23 cellular contexts compared by ENCODE assay signal in genomic region chr7:29639887-29640600, GRCh38.
DNase-seq lines count a peak whose midpoint lies in the region; ATAC-seq, FAIRE-seq and TF ChIP-seq lines count a peak whose summit lies in the region.
"Had no signal": no experiment of that assay in that cellular context is flagged by ENCODE, and none has a peak within 500 bp of the region (broad histone marks: within the 10 kb centered on the region; RNA-seq: fewer than 3 reads in every experiment).

No MANE protein-coding gene starts in this region.

- H3K4me3 ChIP-seq in epithelial cell of esophagus (ENCODE audit: low read length), result no peak overlapping the region
- H3K4me3 ChIP-seq: A549, esophagus squamous epithelium, SK-N-MC, stomach, uterus had no signal

- TF ChIP-seq CTCF in epithelial cell of esophagus (IDR thresholded peaks at IDR 0.05; ENCODE audit: insufficient read depth, low read depth, low read length, missing control alignments), result no peak

- FAIRE-seq in GM12892 (lab: Jason Lieb, UNC), result no peak
- FAIRE-seq: A549, H1, TTC549 had no signal

- DNase-seq in COR-L47 (lab: John Stamatoyannopoulos, UW) (peak; percentile 83), NCI-H1092 treated with DMSO at 0.1 percent for 48 hours (lab: John Stamatoyannopoulos, UW) (peak; percentile 47), NCI-H345 treated with DMSO at 0.1 percent for 48 hours (lab: John Stamatoyannopoulos, UW; ENCODE audit: unreplicated experiment) (peak; percentile 70), epithelial cell of esophagus (ENCODE audit: low read depth) (peak; percentile 19), NCI-H446 (lab: John Stamatoyannopoulos, UW) (no peak), GM12892 (ENCODE audit: insufficient read length) (no peak)
- DNase-seq: activated CD4-positive, alpha-beta T cell treated with anti-CD3 and anti-CD28 coated beads, Interleukin-2, amount 50 U/mL, for 1 hour; activated naive CD4-positive, alpha-beta T cell treated with anti-CD3 and anti-CD28 coated beads, Interleukin-2, amount 50 U/mL, for 16 hours; activated T-cell treated with anti-CD3 and anti-CD28 coated beads for 4 hours; dermis blood vessel endothelial cell; esophagus squamous epithelium; kidney glomerular epithelial cell; midbrain; NCI-H2227 treated with DMSO at 0.1 percent for 48 hours; retina; uterus had no signal

- no peak for ATAC-seq in HG03354 (IDR thresholded peaks at IDR 0.05; ENCODE audit: poor library complexity, severe bottlenecking, unreplicated experiment)
- ATAC-seq in HG02763 (IDR thresholded peaks at IDR 0.05; ENCODE audit: unreplicated experiment), result no peak
- ATAC-seq: A549 had no signal

- TF ChIP-seq POLR2A in GM12892 (IDR thresholded peaks at IDR 0.05; ENCODE audit: low read depth, low read length), result no peak

Comparison
In these comparisons a context has a peak if more than half of its experiments do, and no peak if none do; other contexts are left out.
1. DNase-seq: peak in COR-L47 (single experiment), NCI-H1092 treated with DMSO at 0.1 percent for 48 hours (single experiment), NCI-H345 treated with DMSO at 0.1 percent for 48 hours (single experiment) and epithelial cell of esophagus (single experiment); none in NCI-H446 (0 of 2) and GM12892 (single experiment).